In genomic region chr1:21005840-21006239, GRCh38 we compare ENCODE assay signal across 24 cellular contexts.
"Had no signal": no experiment of that assay in that cellular context is flagged by ENCODE, and none has a peak within 500 bp of the region (broad histone marks: within the 10 kb centered on the region; RNA-seq: fewer than 3 reads in every experiment).

No MANE protein-coding gene starts in this region.

- ATAC-seq: left colon; left lung; lower lobe of right lung; naive thymus-derived CD8-positive, alpha-beta T cell; right lobe of liver; stimulated activated memory B cell treated with anti-CD40 and anti-IgM and Interleukin-4, amounts not matched to agents 10 μg/mL and 1 μg/mL and 100 μg/mL, for 72 hours; stimulated activated naive CD8-positive, alpha-beta T cell treated with anti-CD3 and anti-CD28 coated beads, Interleukin-15, amount 100 ng/mL, for 72 hours had no signal

- H3K36me3 ChIP-seq: left lung, lower lobe of right lung, neural progenitor cell, neutrophil, right atrium auricular region, right lobe of liver, tibial nerve, uterus had no signal

- H3K4me1 ChIP-seq: lower lobe of right lung, parathyroid adenoma, right atrium auricular region, right lobe of liver, uterus had no signal

- H3K27me3 ChIP-seq: left lung, neural progenitor cell, neutrophil, right atrium auricular region, right lobe of liver, uterus had no signal

- H3K4me3 ChIP-seq: left lung, lower lobe of right lung, neural progenitor cell, right atrium auricular region, right lobe of liver, smooth muscle cell, tibial nerve, uterus had no signal

- DNase-seq: kidney; left colon; left lung; lower lobe of right lung; mammary epithelial cell; mesenchymal stem cell; naive thymus-derived CD8-positive, alpha-beta T cell; occipital lobe; right lobe of liver; stimulated activated CD4-positive, alpha-beta T cell treated with anti-CD3 and anti-CD28 coated beads, Interleukin-1b, Interleukin-23, amount 100 ng/mL, for 48 hours; stimulated activated CD4-positive, alpha-beta T cell treated with anti-CD3 and anti-CD28 coated beads, Interleukin-2, amount 100 ng/mL, for 48 hours; stimulated activated CD4-positive, alpha-beta T cell treated with anti-CD3 and anti-CD28 coated beads, Interleukin-4, amount 100 ng/mL, for 4 hours; stimulated activated CD8-positive, alpha-beta memory T cell treated with anti-CD3 and anti-CD28 coated beads, Interleukin-4, amount 100 ng/mL, for 48 hours; stimulated activated naive CD4-positive, alpha-beta T cell treated with Interleukin-2 at 50 U/mL for 16 hours; stimulated activated naive CD8-positive, alpha-beta T cell treated with anti-CD3 and anti-CD28 coated beads, Interleukin-15, amount 100 ng/mL, for 72 hours; substantia nigra; uterus had no signal

- H3K9me3 ChIP-seq: left lung, lower lobe of right lung, neutrophil, right atrium auricular region, right lobe of liver, tibial nerve, uterus had no signal

- H3K9ac ChIP-seq: neural progenitor cell, parathyroid adenoma had no signal
